8 cellular contexts compared by ENCODE assay signal in the genomic region with DNA sequence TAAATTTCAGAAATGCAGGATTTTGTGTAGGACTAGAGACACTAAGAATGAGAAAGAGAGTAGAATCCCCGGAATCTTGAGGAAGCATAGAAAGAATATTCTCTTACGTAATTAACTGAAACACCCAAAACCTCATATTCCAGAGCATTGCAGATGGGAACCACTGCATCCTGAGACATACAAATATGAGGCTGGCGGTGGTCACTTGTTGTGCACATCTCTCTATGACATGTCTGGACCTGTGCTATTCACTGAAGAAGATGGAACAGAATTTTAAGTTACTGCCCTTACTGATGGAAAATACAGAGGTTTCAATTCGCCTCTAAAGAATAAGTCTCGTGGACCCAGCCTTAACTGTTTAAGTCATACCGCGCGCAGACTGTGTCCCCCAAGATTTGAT. TPM values are rescaled to one million over a fixed set of nuclear protein-coding genes. Genes with fewer than 3 reads are reported as not detected.
A peak's percentile ranks its signal among the peaks of the same experiment; 100 is the strongest.
DNase-seq lines count a peak whose midpoint lies in the region.

No MANE protein-coding gene starts in this region.

- H3K36me3 ChIP-seq in thymus (ENCODE audit: control insufficient read depth, insufficient read depth), result peaks cover 3% of the 10 kb centered on the region

- H3K4me3 ChIP-seq in thymus (ENCODE audit: low read length), result peak overlapping the region; percentile 81

- CTCF ChIA-PET in activated CD4-positive, alpha-beta memory T cell treated with anti-CD3 and anti-CD28 coated beads, Interleukin-2, amount 10 ng/mL, durations not matched to agents 7 days and 5 days (lab: Charles Lee), result interaction anchor here (0.9 to 3.9 kb wide), 8 partner anchors 9 to 494 kb away, joined by 3 to 15 read pairs (median 4); no protein-coding TSS in a partner anchor

- no peaks in the 10 kb centered on the region for H3K27me3 ChIP-seq in thymus (ENCODE audit: control insufficient read depth, insufficient read depth)

- no peaks in the 10 kb centered on the region for H3K9me3 Mint-ChIP-seq in activated T-cell treated with anti-CD3 and anti-CD28 coated beads, Interleukin-2, amount 50 U/mL, for 24 hours
- H3K9me3 Mint-ChIP-seq in activated CD4-positive, alpha-beta memory T cell treated with anti-CD3 and anti-CD28 coated beads, Interleukin-2, amount 10 ng/mL, durations not matched to agents 7 days and 5 days, result no peaks in the 10 kb centered on the region
- no peaks in the 10 kb centered on the region for H3K9me3 Mint-ChIP-seq in immature natural killer cell

- 88% methylated on average over 8 of the region's 8 CpGs for WGBS in thymus

- no peak for DNase-seq in activated T-cell treated with anti-CD3 and anti-CD28 coated beads, Interleukin-2, amount 50 U/mL, for 24 hours
- DNase-seq in activated T-cell treated with anti-CD3 and anti-CD28 coated beads, Interleukin-2, amount 50 U/mL, for 1 hour, result no peak
- no peak for DNase-seq in activated CD4-positive, alpha-beta memory T cell treated with anti-CD3 and anti-CD28 coated beads, Interleukin-2, amount 10 ng/mL, durations not matched to agents 7 days and 5 days
- DNase-seq in immature natural killer cell (no peak), DMS153 (lab: John Stamatoyannopoulos, UW) (no peak), hippocampal formation (lab: John Stamatoyannopoulos, UW) (no peak), COR-L47 (lab: John Stamatoyannopoulos, UW) (no peak)

- H3K27me3 Mint-ChIP-seq in activated T-cell treated with anti-CD3 and anti-CD28 coated beads, Interleukin-2, amount 50 U/mL, for 24 hours, result no peaks in the 10 kb centered on the region
- H3K27me3 Mint-ChIP-seq in activated CD4-positive, alpha-beta memory T cell treated with anti-CD3 and anti-CD28 coated beads, Interleukin-2, amount 10 ng/mL, durations not matched to agents 7 days and 5 days, result no peaks in the 10 kb centered on the region
- peaks cover 5 to 8% (median 6%) of the 10 kb centered on the region in 3 donors for H3K27me3 Mint-ChIP-seq in immature natural killer cell (ENCODE audit: low read depth in 3 of 3)

- no peak overlapping the region for H3K27ac ChIP-seq in thymus (ENCODE audit: low read depth)

- peak overlapping the region; percentile 96 for H3K4me3 Mint-ChIP-seq in activated T-cell treated with anti-CD3 and anti-CD28 coated beads, Interleukin-2, amount 50 U/mL, for 24 hours
- H3K4me3 Mint-ChIP-seq in activated CD4-positive, alpha-beta memory T cell treated with anti-CD3 and anti-CD28 coated beads, Interleukin-2, amount 10 ng/mL, durations not matched to agents 7 days and 5 days, result peak overlapping the region; percentile 90
- H3K4me3 Mint-ChIP-seq in immature natural killer cell, result peak overlapping the region; percentile 86 to 96 (median 89)

- peak overlapping the region; percentile 97 for H3K27ac Mint-ChIP-seq in activated T-cell treated with anti-CD3 and anti-CD28 coated beads, Interleukin-2, amount 50 U/mL, for 24 hours
- H3K27ac Mint-ChIP-seq in activated CD4-positive, alpha-beta memory T cell treated with anti-CD3 and anti-CD28 coated beads, Interleukin-2, amount 10 ng/mL, durations not matched to agents 7 days and 5 days, result peak overlapping the region; percentile 88
- H3K27ac Mint-ChIP-seq in immature natural killer cell, result peak overlapping the region; percentile 74 to 97 (median 94)

- POLR2A ChIA-PET in activated CD4-positive, alpha-beta memory T cell treated with anti-CD3 and anti-CD28 coated beads, Interleukin-2, amount 10 ng/mL, durations not matched to agents 7 days and 5 days (lab: Charles Lee), result interaction anchor here (0.6 to 10.8 kb wide), 23 partner anchors 9 to 686 kb away, joined by 3 to 251 read pairs (median 5); a partner anchor contains a TSS

- no peaks in the 10 kb centered on the region for H3K9me3 ChIP-seq in thymus (ENCODE audit: control insufficient read depth)

- peaks cover 7% of the 10 kb centered on the region for H3K4me1 ChIP-seq in thymus (ENCODE audit: control insufficient read depth, insufficient read depth, low read length)

- peaks cover 46% of the 10 kb centered on the region for H3K36me3 Mint-ChIP-seq in activated T-cell treated with anti-CD3 and anti-CD28 coated beads, Interleukin-2, amount 50 U/mL, for 24 hours (ENCODE audit: low read depth)
- peaks cover 36% of the 10 kb centered on the region for H3K36me3 Mint-ChIP-seq in activated CD4-positive, alpha-beta memory T cell treated with anti-CD3 and anti-CD28 coated beads, Interleukin-2, amount 10 ng/mL, durations not matched to agents 7 days and 5 days (ENCODE audit: low read depth)
- H3K36me3 Mint-ChIP-seq in immature natural killer cell, result no peaks in the 10 kb centered on the region

- peaks cover 31% of the 10 kb centered on the region for H3K4me1 Mint-ChIP-seq in activated T-cell treated with anti-CD3 and anti-CD28 coated beads, Interleukin-2, amount 50 U/mL, for 24 hours (ENCODE audit: low read depth)
- H3K4me1 Mint-ChIP-seq in activated CD4-positive, alpha-beta memory T cell treated with anti-CD3 and anti-CD28 coated beads, Interleukin-2, amount 10 ng/mL, durations not matched to agents 7 days and 5 days, result peaks cover 40% of the 10 kb centered on the region
- peaks cover 22 to 23% of the 10 kb centered on the region in 2 donors for H3K4me1 Mint-ChIP-seq in immature natural killer cell

RNA-seq across cellular contexts. Expression of a gene that starts 0.8 kb away (rescaled TPM):
- total RNA-seq in activated CD4-positive, alpha-beta memory T cell treated with anti-CD3 and anti-CD28 coated beads, Interleukin-2, amount 10 ng/mL, durations not matched to agents 7 days and 5 days, result 10 to 100 TPM; 55.2 to 59.6 TPM
- polyA plus RNA-seq in immature natural killer cell, result 10 to 100 TPM; 25.3 to 78.8 (median 44.0) TPM
- polyA plus RNA-seq in thymus, result 31.1 TPM

RNA-seq across cellular contexts. Expression of a gene that starts 1.4 kb away (rescaled TPM):
- total RNA-seq in activated CD4-positive, alpha-beta memory T cell treated with anti-CD3 and anti-CD28 coated beads, Interleukin-2, amount 10 ng/mL, durations not matched to agents 7 days and 5 days, result under 1 TPM; 0.85 to 0.96 TPM
- polyA plus RNA-seq in immature natural killer cell (not detected), thymus (0.46 TPM)
